19 cellular contexts compared by ENCODE assay signal in the genomic region with DNA sequence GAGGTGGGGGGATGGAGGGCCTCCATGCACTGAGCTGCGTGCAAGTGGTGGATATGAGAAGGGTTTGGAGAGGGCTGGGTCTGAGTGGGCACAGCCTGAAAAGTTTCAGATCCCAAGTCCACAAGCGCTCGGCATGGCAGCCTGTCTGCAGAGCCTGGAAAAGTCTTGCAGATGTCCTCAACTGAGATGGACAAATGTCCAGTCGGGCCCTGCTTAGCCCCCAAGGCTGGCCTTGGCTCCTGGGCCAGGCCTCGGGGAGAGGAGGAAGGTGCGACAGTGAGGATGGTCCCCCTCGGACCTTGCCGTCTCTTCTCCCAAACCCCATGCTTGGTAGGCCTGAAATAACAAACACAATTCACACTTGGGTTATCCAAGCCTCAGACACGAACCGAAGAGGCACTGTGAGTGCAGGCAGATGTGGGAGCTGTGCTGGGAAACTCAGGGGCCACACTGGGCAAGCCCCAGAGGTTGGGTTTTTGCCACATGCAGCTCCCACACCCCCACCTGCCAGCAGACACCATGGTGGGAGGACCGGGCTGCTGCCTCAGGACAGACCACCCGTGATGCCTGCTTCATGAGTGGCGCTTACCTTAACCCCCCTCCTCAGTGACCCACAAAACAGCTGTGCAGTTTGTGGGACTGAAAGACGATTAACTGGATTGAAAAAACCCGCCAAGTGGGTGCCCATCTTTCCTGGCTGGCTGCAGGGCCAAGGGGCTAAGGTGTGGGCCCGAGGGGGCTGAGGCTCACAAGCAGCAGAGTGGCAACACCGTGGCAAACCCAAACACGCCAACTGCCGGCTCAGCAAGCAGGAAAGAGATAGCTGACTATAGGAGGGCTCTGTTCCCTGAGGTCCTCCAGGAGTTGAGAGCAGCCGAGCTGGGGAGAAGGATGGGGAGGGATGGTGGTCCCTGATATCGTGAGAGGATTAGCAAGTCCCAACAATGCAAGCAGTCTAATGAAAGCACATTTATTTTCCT. TPM values are rescaled to one million over a fixed set of nuclear protein-coding genes. Genes with fewer than 3 reads are reported as not detected.
A peak's percentile ranks its signal among the peaks of the same experiment; 100 is the strongest.
DNase-seq lines count a peak whose midpoint lies in the region; ATAC-seq, FAIRE-seq and TF ChIP-seq lines count a peak whose summit lies in the region.
"Had no signal": no experiment of that assay in that cellular context is flagged by ENCODE, and none has a peak within 500 bp of the region (broad histone marks: within the 10 kb centered on the region; RNA-seq: fewer than 3 reads in every experiment).

No MANE protein-coding gene starts in this region.

- H3K4me3 ChIP-seq in SJCRH30 = no peak overlapping the region
- H3K4me3 ChIP-seq: PC-9, SK-N-MC had no signal

- no peak for DNase-seq in stimulated activated naive CD8-positive, alpha-beta T cell treated with anti-CD3 and anti-CD28 coated beads, Interleukin-15, Interleukin-2, amounts not matched to agents 100 U/mL and 50 U/mL, for 24 hours
- DNase-seq in stimulated activated naive CD8-positive, alpha-beta T cell treated with anti-CD3 and anti-CD28 coated beads, Interleukin-15, amount 100 ng/mL, for 72 hours = no peak
- DNase-seq in SJCRH30 (peak; percentile 84 to 89), urothelium cell line (ENCODE audit: low spot score) (no peak), NCI-H2196 (lab: John Stamatoyannopoulos, UW; ENCODE audit: unreplicated experiment) (no peak), Calu3 (no peak)
- no peak for DNase-seq in naive thymus-derived CD8-positive, alpha-beta T cell
- DNase-seq in stimulated activated naive CD4-positive, alpha-beta T cell treated with Interleukin-2 at 50 U/mL for 16 hours (lab: John Stamatoyannopoulos, UW) = no peak
- DNase-seq: CD8-positive, alpha-beta T cell; GF-D8; KG1; NCI-H146; NCI-H2081; NCI-H510A; NCI-H774; PC-9 had no signal

- peak overlapping the region; percentile 65 for H3K27ac ChIP-seq in SJCRH30
- H3K27ac ChIP-seq: PC-9, SK-N-MC had no signal

- no peaks in the 10 kb centered on the region for H3K27me3 Mint-ChIP-seq in stimulated activated naive CD8-positive, alpha-beta T cell treated with anti-CD3 and anti-CD28 coated beads, Interleukin-15, amount 100 ng/mL, for 72 hours
- H3K27me3 Mint-ChIP-seq in naive thymus-derived CD8-positive, alpha-beta T cell = no peaks in the 10 kb centered on the region
- H3K27me3 Mint-ChIP-seq in Calu3 (ENCODE audit: unreplicated experiment) = no peaks in the 10 kb centered on the region

- H3K36me3 ChIP-seq in SJCRH30 = peaks cover 11% of the 10 kb centered on the region

- no peaks in the 10 kb centered on the region for H3K9me3 Mint-ChIP-seq in stimulated activated naive CD8-positive, alpha-beta T cell treated with anti-CD3 and anti-CD28 coated beads, Interleukin-15, amount 100 ng/mL, for 72 hours
- no peaks in the 10 kb centered on the region for H3K9me3 Mint-ChIP-seq in naive thymus-derived CD8-positive, alpha-beta T cell
- H3K9me3 Mint-ChIP-seq in Calu3 (ENCODE audit: low read depth, unreplicated experiment) = no peaks in the 10 kb centered on the region
- H3K9me3 Mint-ChIP-seq: CD8-positive, alpha-beta T cell had no signal

- TF ChIP-seq CTCF in Calu3 (IDR thresholded peaks at IDR 0.05; ENCODE audit: unreplicated experiment) = no peak

- CTCF ChIA-PET in Calu3 (lab: Charles Lee) = no interaction called here

- H3K27ac Mint-ChIP-seq in stimulated activated naive CD8-positive, alpha-beta T cell treated with anti-CD3 and anti-CD28 coated beads, Interleukin-15, amount 100 ng/mL, for 72 hours = peak overlapping the region in 1 of 2 donors; percentile 48
- H3K27ac Mint-ChIP-seq in naive thymus-derived CD8-positive, alpha-beta T cell = peak overlapping the region in 6 of 10 donors; percentile 9 to 50 (median 23)
- no peak overlapping the region for H3K27ac Mint-ChIP-seq in Calu3 (ENCODE audit: unreplicated experiment)
- H3K27ac Mint-ChIP-seq: CD8-positive, alpha-beta T cell had no signal

- BruUV-seq in Calu3 (replicated peaks; lab: Mats Ljungman, UMichigan) = no TSS peak

- intact Hi-C loops in Calu3 (cut with micrococcal nuclease; ENCODE audit: unreplicated experiment) = no loop called here

- H3K36me3 Mint-ChIP-seq in naive thymus-derived CD8-positive, alpha-beta T cell = peaks cover 0 to 73% (median 6%) of the 10 kb centered on the region in 3 donors
- H3K36me3 Mint-ChIP-seq in Calu3 (ENCODE audit: insufficient read depth, unreplicated experiment) = peaks cover 16% of the 10 kb centered on the region

- H3K9me3 ChIP-seq in SJCRH30 (replicated peaks) = no peaks in the 10 kb centered on the region

- POLR2A ChIA-PET in naive thymus-derived CD8-positive, alpha-beta T cell (lab: Charles Lee) = no interaction called here

- H3K4me1 Mint-ChIP-seq in stimulated activated naive CD8-positive, alpha-beta T cell treated with anti-CD3 and anti-CD28 coated beads, Interleukin-15, amount 100 ng/mL, for 72 hours = peaks cover 18% of the 10 kb centered on the region
- H3K4me1 Mint-ChIP-seq in naive thymus-derived CD8-positive, alpha-beta T cell = peaks cover 2 to 5% (median 5%) of the 10 kb centered on the region in 4 donors
- H3K4me1 Mint-ChIP-seq in Calu3 (ENCODE audit: low read depth, unreplicated experiment) = no peaks in the 10 kb centered on the region

- peak; percentile 20 for ATAC-seq in stimulated activated naive CD8-positive, alpha-beta T cell treated with anti-CD3 and anti-CD28 coated beads, Interleukin-15, Interleukin-2, amounts not matched to agents 100 U/mL and 50 U/mL, for 24 hours
- no peak for ATAC-seq in stimulated activated naive CD8-positive, alpha-beta T cell treated with anti-CD3 and anti-CD28 coated beads, Interleukin-15, amount 100 ng/mL, for 72 hours
- no peak for ATAC-seq in naive thymus-derived CD8-positive, alpha-beta T cell
- ATAC-seq: CD8-positive, alpha-beta T cell had no signal

- no peaks in the 10 kb centered on the region for H3K27me3 ChIP-seq in SJCRH30

- H3K4me3 Mint-ChIP-seq in stimulated activated naive CD8-positive, alpha-beta T cell treated with anti-CD3 and anti-CD28 coated beads, Interleukin-15, amount 100 ng/mL, for 72 hours = no peak overlapping the region
- H3K4me3 Mint-ChIP-seq in naive thymus-derived CD8-positive, alpha-beta T cell = no peak overlapping the region
- no peak overlapping the region for H3K4me3 Mint-ChIP-seq in Calu3 (ENCODE audit: low read depth, unreplicated experiment)
- H3K4me3 Mint-ChIP-seq: CD8-positive, alpha-beta T cell had no signal

- peak; percentile 84 for FAIRE-seq in urothelium cell line (lab: Jason Lieb, UNC)
- FAIRE-seq: GM12892, H1 had no signal

- H3K4me1 ChIP-seq in SJCRH30 = peaks cover 56% of the 10 kb centered on the region

RNA-seq across cellular contexts. Expression of a gene that starts 32.1 kb away (rescaled TPM):
- 436 and 446 TPM in 2 replicates for total RNA-seq in SJCRH30 (2014; rRNA removed; shearing (Covaris generic))
- total RNA-seq in naive thymus-derived CD8-positive, alpha-beta T cell = 1 to 10 TPM; 1.3 to 1.7 TPM
- under 1 TPM in 1 of 3 donors, not detected in 2; 0.08 TPM for polyA plus RNA-seq in naive thymus-derived CD8-positive, alpha-beta T cell
- 3.9 and 7.6 TPM in 2 replicates for total RNA-seq in Calu3 (2022)

Comparison
In these comparisons a context has a peak if more than half of its experiments do, and no peak if none do; other contexts are left out.
1. DNase-seq: peak in SJCRH30 (2 of 2); none in stimulated activated naive CD8-positive, alpha-beta T cell treated with anti-CD3 and anti-CD28 coated beads, Interleukin-15, Interleukin-2, amounts not matched to agents 100 U/mL and 50 U/mL, for 24 hours (single experiment), stimulated activated naive CD8-positive, alpha-beta T cell treated with anti-CD3 and anti-CD28 coated beads, Interleukin-15, amount 100 ng/mL, for 72 hours (0 of 2), naive thymus-derived CD8-positive, alpha-beta T cell (0 of 10), urothelium cell line (single experiment), NCI-H2196 (single experiment), Calu3 (single experiment) and stimulated activated naive CD4-positive, alpha-beta T cell treated with Interleukin-2 at 50 U/mL for 16 hours (single experiment).
2. RNA of a gene that starts 32.1 kb away (total RNA-seq): 436 to 446 TPM in SJCRH30; 3.9 to 7.6 TPM in Calu3 and 1.3 to 1.7 TPM in naive thymus-derived CD8-positive, alpha-beta T cell; every median in the first group is over 10 times any median in the second.